Comparison of ENCODE assay signal across 8 cellular contexts in the genomic region with DNA sequence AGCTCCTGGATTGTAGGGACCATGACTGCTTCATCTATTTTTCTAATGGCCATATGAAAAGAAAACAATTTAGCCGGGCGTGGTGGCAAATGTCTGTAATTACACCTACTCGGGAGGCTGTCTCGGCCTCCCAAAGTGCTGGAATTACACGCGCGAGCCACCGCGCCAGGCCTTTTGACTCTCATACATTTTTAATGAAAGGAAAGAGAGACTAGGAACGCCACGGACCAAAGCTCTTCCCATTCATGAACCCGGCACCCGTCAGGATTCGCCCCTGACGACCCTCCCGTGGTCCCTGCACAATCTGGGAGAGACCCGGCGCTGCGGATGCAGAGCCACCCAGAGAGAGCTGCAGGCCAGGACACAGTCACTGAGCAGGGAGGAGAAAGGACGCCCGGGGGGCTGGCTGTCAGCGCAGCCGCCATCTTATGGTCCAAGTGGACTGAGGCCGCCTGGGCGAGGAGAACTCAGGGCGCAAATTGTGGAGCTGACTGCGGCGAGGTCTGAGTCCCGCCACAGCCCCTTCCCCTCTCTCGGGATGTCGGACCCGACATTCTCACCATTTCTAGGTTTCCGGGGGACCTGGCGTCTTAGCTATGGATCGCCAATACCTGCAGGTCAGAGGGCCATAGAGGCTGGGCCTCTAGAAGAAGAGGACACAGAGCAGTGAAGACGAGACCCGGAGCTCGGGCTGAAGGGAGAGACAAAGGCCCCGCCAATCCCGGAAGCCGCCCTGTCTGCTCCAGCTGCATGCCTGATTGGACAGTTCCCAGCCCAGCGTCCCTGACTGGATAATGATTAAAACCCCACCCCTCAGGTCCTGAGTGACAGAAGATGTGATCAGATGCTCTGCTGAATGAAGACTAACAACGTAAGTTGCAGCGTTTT.
DNase-seq lines count a peak whose midpoint lies in the region; TF ChIP-seq lines count a peak whose summit lies in the region.

A gene (minus strand): TSS at position 705 of the 888 bp plus-strand sequence. CDS start 142 bp downstream, at position 563.

- TF ChIP-seq CTCF in VCaP (conservative IDR thresholded peaks at IDR 0.05) (no peak; the same call in 1 of the 2 replicates), cardiac fibroblast (IDR thresholded peaks at IDR 0.05; ENCODE audit: low read depth, low read length) (peak; percentile 6)

- H3K27ac ChIP-seq in VCaP: peak within 1 kb of the TSS; percentile 84

- H3K4me3 ChIP-seq in GM08714 (ENCODE audit: low read length): peak within 1 kb of the TSS; percentile 74; the same call in 1 of the 2 replicates
- H3K4me3 ChIP-seq in cardiac fibroblast (replicated peaks in 1 of 2; ENCODE audit: low read depth in 2 of 2, low read length in 2 of 2): peak within 1 kb of the TSS; percentile 63 to 72

- CTCF ChIA-PET in HEK293T (lab: Yijun Ruan, JAX): no interaction called here

- DNase-seq in HEK293T (ENCODE audit: extremely low spot score): peak; percentile 28
- DNase-seq in NCI-H1417 treated with DMSO at 0.1 percent for 48 hours (lab: John Stamatoyannopoulos, UW): peak; percentile 74
- peak; percentile 83 to 93 for DNase-seq in cardiac fibroblast (ENCODE audit: low read depth in 2 of 2)
- DNase-seq in inferior parietal cortex (ENCODE audit: extremely low spot score): peak; percentile 91
- DNase-seq in stimulated activated CD4-positive, alpha-beta T cell treated with anti-CD3 and anti-CD28 coated beads, Interleukin-12 subunit alpha, Interleukin-12 subunit beta, amount 100 ng/mL, for 24 hours (ENCODE audit: low read depth in 2 of 2): peak; percentile 77 to 80
- DNase-seq in NOMO-1 treated with DMSO at 0.1 percent for 48 hours (lab: John Stamatoyannopoulos, UW; ENCODE audit: unreplicated experiment): no peak

- POLR2A ChIA-PET in HEK293T (lab: Yijun Ruan, JAX): interaction anchor here (0.8 kb wide), 1 partner anchor 71 kb away, joined by 4 read pairs; a partner anchor contains a TSS

TF ChIP-seq in HEK293T, 16 proteins besides CTCF, POLR2A, EP300 and RAD21:
- no peak for TF ChIP-seq FOXK2 (IDR thresholded peaks at IDR 0.05)
- TF ChIP-seq, protein P1, sequence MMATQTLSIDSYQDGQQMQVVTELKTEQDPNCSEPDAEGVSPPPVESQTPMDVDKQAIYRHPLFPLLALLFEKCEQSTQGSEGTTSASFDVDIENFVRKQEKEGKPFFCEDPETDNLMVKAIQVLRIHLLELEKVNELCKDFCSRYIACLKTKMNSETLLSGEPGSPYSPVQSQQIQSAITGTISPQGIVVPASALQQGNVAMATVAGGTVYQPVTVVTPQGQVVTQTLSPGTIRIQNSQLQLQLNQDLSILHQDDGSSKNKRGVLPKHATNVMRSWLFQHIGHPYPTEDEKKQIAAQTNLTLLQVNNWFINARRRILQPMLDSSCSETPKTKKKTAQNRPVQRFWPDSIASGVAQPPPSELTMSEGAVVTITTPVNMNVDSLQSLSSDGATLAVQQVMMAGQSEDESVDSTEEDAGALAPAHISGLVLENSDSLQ (IDR thresholded peaks at IDR 0.05): peak; percentile 75
